1 cellular context compared by ENCODE assay signal in genomic region chr9:88235615-88236014, GRCh38.
TF ChIP-seq lines count a peak whose summit lies in the region.

No MANE protein-coding gene starts in this region.

TF ChIP-seq in SK-N-SH, 30 proteins besides CTCF, POLR2A, EP300 and RAD21 (continued from another document):
- no peak for TF ChIP-seq YY1 (IDR thresholded peaks at IDR 0.05; ENCODE audit: low read depth)
- TF ChIP-seq, protein P1, sequence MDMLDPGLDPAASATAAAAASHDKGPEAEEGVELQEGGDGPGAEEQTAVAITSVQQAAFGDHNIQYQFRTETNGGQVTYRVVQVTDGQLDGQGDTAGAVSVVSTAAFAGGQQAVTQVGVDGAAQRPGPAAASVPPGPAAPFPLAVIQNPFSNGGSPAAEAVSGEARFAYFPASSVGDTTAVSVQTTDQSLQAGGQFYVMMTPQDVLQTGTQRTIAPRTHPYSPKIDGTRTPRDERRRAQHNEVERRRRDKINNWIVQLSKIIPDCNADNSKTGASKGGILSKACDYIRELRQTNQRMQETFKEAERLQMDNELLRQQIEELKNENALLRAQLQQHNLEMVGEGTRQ (IDR thresholded peaks at IDR 0.05; ENCODE audit: borderline replicate concordance, low read depth, low read length): no peak
- no peak for TF ChIP-seq ELF1 (IDR thresholded peaks at IDR 0.05)
- TF ChIP-seq CHD2 (IDR thresholded peaks at IDR 0.05; ENCODE audit: low read length, partially characterized antibody): no peak
- TF ChIP-seq, protein P2, sequence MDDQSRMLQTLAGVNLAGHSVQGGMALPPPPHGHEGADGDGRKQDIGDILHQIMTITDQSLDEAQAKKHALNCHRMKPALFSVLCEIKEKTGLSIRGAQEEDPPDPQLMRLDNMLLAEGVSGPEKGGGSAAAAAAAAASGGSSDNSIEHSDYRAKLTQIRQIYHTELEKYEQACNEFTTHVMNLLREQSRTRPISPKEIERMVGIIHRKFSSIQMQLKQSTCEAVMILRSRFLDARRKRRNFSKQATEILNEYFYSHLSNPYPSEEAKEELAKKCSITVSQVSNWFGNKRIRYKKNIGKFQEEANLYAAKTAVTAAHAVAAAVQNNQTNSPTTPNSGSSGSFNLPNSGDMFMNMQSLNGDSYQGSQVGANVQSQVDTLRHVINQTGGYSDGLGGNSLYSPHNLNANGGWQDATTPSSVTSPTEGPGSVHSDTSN (IDR thresholded peaks at IDR 0.05): no peak
- TF ChIP-seq RXRA (IDR thresholded peaks at IDR 0.05; ENCODE audit: borderline replicate concordance, low read depth): no peak
- TF ChIP-seq NFIC (IDR thresholded peaks at IDR 0.05; ENCODE audit: borderline replicate concordance): no peak
